In the genomic region with DNA sequence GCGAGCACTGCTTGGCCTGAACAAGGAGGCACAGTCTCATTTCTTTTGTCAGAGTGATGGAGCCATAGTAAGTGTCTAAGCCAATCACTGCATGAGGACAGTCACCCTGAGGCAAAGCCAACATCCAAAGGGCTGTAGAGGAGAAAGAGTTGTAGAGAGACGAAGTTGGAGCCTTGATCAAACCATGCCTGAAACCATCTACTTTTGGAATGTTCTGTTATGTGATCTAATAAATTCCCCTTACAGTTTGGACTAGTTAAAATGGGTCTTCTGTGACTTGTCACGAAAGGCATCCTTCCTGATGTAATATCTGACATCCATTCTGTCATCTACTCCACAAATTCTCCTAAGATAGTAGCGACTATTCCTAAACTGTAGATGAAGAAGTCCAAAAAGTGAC, we compare ENCODE assay signal across 24 cellular contexts.
DNase-seq lines count a peak whose midpoint lies in the region; ATAC-seq, FAIRE-seq and TF ChIP-seq lines count a peak whose summit lies in the region.
"Had no signal": no experiment of that assay in that cellular context is flagged by ENCODE, and none has a peak within 500 bp of the region (broad histone marks: within the 10 kb centered on the region; RNA-seq: fewer than 3 reads in every experiment).

No MANE protein-coding gene starts in this region.

- no peak for TF ChIP-seq RAD21 in K562 (CRISPR knock-in tag; conservative IDR thresholded peaks at IDR 0.05 in 1 of 2, IDR thresholded peaks at IDR 0.05 in 1 of 2)
- TF ChIP-seq RAD21 in H1 (IDR thresholded peaks at IDR 0.05 in 1 of 2, conservative IDR thresholded peaks at IDR 0.05 in 1 of 2; ENCODE audit: low read depth in 2 of 2, low read length in 2 of 2), result no peak

- no peaks in the 10 kb centered on the region for H3K4me1 ChIP-seq in HEK293 (ENCODE audit: control insufficient read depth, insufficient read depth, low read length)
- no peaks in the 10 kb centered on the region; a peak in 1 of 5 replicates for H3K4me1 ChIP-seq in K562 (replicated peaks in 1 of 2; ENCODE audit: control insufficient read depth in 2 of 2, insufficient read depth in 2 of 2, low read length in 2 of 2)
- H3K4me1 ChIP-seq in H1 (replicated peaks in 1 of 4; ENCODE audit: control insufficient read depth in 3 of 4, insufficient read depth in 4 of 4, low read length in 3 of 4), result no peaks in the 10 kb centered on the region
- no peaks in the 10 kb centered on the region for H3K4me1 ChIP-seq in pancreas
- H3K4me1 ChIP-seq: BE2C had no signal

- no peak for TF ChIP-seq POLR2A in K562 (conservative IDR thresholded peaks at IDR 0.05)
- TF ChIP-seq POLR2A in H1 (IDR thresholded peaks at IDR 0.05; ENCODE audit: control extremely low read depth in 1 of 2, low read depth in 2 of 2, low read length in 2 of 2), result no peak

- no TSS peak for BruUV-seq in K562 (replicated peaks; lab: Mats Ljungman, UMichigan)

- H4K20me1 ChIP-seq in K562 (replicated peaks; ENCODE audit: control insufficient read depth, insufficient read depth, low read length) (peaks cover 2% of the 10 kb centered on the region; the same call in 1 of the 2 replicates), H1 (replicated peaks in 1 of 2; ENCODE audit: control insufficient read depth in 1 of 2, insufficient read depth in 2 of 2, low read length in 2 of 2) (no peaks in the 10 kb centered on the region)
- H4K20me1 ChIP-seq: BLaER1 had no signal

- DNase-seq in K562 (ENCODE audit: extremely low read depth in 1 of 4, low spot score in 3 of 4), result no peak
- DNase-seq in H1 (ENCODE audit: low read depth in 1 of 2, low spot score in 2 of 2), result no peak
- no peak for DNase-seq in RCC 7860 (ENCODE audit: low spot score)
- DNase-seq in DMS79 (lab: John Stamatoyannopoulos, UW), result no peak
- DNase-seq in pancreas, result no peak
- DNase-seq: 8988T; ACHN; BE2C; C1 segment of cervical spinal cord; CD4-positive, alpha-beta memory T cell; CD4-positive, CD25-positive, alpha-beta regulatory T cell; CD8-positive, alpha-beta memory T cell; COR-L47; DMS 273 treated with DMSO at 0.1 percent for 48 hours; DMS153; DMS53; DMS79 treated with DMSO at 0.1 percent for 48 hours; GF-D8 had no signal

- FAIRE-seq in K562 (lab: Jason Lieb, UNC) (peak; percentile 32), H1 (lab: Jason Lieb, UNC) (no peak), RCC 7860 (lab: Jason Lieb, UNC) (no peak), pancreas (lab: Jason Lieb, UNC) (no peak)
- FAIRE-seq: A204.1, G401.6, GM12891, GM19239 had no signal

- H2AFZ ChIP-seq in K562 (ENCODE audit: low read depth, low read length), result no peak overlapping the region
- H2AFZ ChIP-seq in H1 (ENCODE audit: low read length), result no peak overlapping the region

- 1% methylated on average over 4 of the region's 4 CpGs for WGBS in K562 (ENCODE audit: insufficient coverage, low coverage, missing lambda C conversion rate)
- WGBS in H1 (ENCODE audit: extremely low coverage in 1 of 2, insufficient coverage in 1 of 2, insufficient read length in 1 of 2, insufficient replicate concordance in 2 of 2, low coverage in 1 of 2, low lambda C conversion rate in 2 of 2, missing lambda C conversion rate in 1 of 2), 2 experiments, result 87% methylated on average over 4 of the region's 4 CpGs; no CpG with 5 or more reads in 1 of the 2 experiments
- WGBS in pancreas, 2 donors, result 79 to 86% methylated on average over 4 of the region's 4 CpGs

- H4K8ac ChIP-seq in H1 (ENCODE audit: extremely low read depth, insufficient read depth, low read length), result no peak overlapping the region

- no peak overlapping the region for H2BK15ac ChIP-seq in H1 (ENCODE audit: low read length)

- H3K9ac ChIP-seq in K562 (ENCODE audit: insufficient read depth in 1 of 2, low read depth in 2 of 2, low read length in 2 of 2) (no peak overlapping the region), H1 (replicated peaks in 1 of 4; ENCODE audit: extremely low read depth in 1 of 4, low read depth in 3 of 4, low read length in 3 of 4) (no peak overlapping the region)
- H3K9ac ChIP-seq: BLaER1 had no signal

- H2BK20ac ChIP-seq in H1 (ENCODE audit: low read length), result no peak overlapping the region; the same call in 1 of the 2 replicates

- ATAC-seq in K562 (no peak), pancreas (no peak)

- H3K27me3 ChIP-seq in K562 (ENCODE audit: control insufficient read depth in 2 of 2, insufficient read depth in 2 of 2, low read length in 2 of 2) (peaks cover 20 to 62% of the 10 kb centered on the region in 2 experiments), H1 (replicated peaks in 1 of 4; ENCODE audit: control insufficient read depth in 3 of 4, extremely low read depth in 1 of 4, insufficient read depth in 3 of 4, low read length in 3 of 4) (no peaks in the 10 kb centered on the region), pancreas (peaks cover 0 to 8% (median 0%) of the 10 kb centered on the region in 4 donors)
- H3K27me3 ChIP-seq: BE2C, BLaER1 had no signal

- no peaks in the 10 kb centered on the region for H3K36me3 ChIP-seq in HEK293 (ENCODE audit: control insufficient read depth in 2 of 2, insufficient read depth in 1 of 2, low read length in 2 of 2)
- H3K36me3 ChIP-seq in K562 (ENCODE audit: control insufficient read depth, insufficient read depth, low read length), result no peaks in the 10 kb centered on the region
- H3K36me3 ChIP-seq in H1 (ENCODE audit: control insufficient read depth in 2 of 4, insufficient read depth in 4 of 4, low read length in 3 of 4), result no peaks in the 10 kb centered on the region
- H3K36me3 ChIP-seq in pancreas, result no peaks in the 10 kb centered on the region
- H3K36me3 ChIP-seq: BE2C, BLaER1 had no signal

- no peak overlapping the region for H2AK5ac ChIP-seq in H1 (ENCODE audit: low read depth, low read length)

- no peaks in the 10 kb centered on the region for H3K79me1 ChIP-seq in H1 (ENCODE audit: low read depth, low read length)

- H3K79me2 ChIP-seq in K562 (ENCODE audit: control insufficient read depth, insufficient read depth, low read length), result no peaks in the 10 kb centered on the region
- H3K79me2 ChIP-seq in H1 (ENCODE audit: control insufficient read depth in 1 of 2, insufficient read depth in 2 of 2, low read length in 2 of 2), result no peaks in the 10 kb centered on the region

- no peak overlapping the region for H4K5ac ChIP-seq in H1 (ENCODE audit: insufficient read length, low read depth, low read length)

- TF ChIP-seq CTCF in HEK293 (tag by site-specific recombination; IDR thresholded peaks at IDR 0.05) (no peak), K562 (IDR thresholded peaks at IDR 0.05 in 2 of 3, conservative IDR thresholded peaks at IDR 0.05 in 1 of 3; ENCODE audit: insufficient read depth in 2 of 3, low read depth in 1 of 3, low read length in 3 of 3) (no peak), H1 (IDR thresholded peaks at IDR 0.05; ENCODE audit: control extremely low read depth in 1 of 3, insufficient read depth in 1 of 3, low read depth in 1 of 3, low read length in 3 of 3) (no peak), pancreas (IDR thresholded peaks at IDR 0.05) (no peak)

- H3K27ac ChIP-seq in HEK293 (ENCODE audit: extremely low read depth, low read depth, low read length) (no peak overlapping the region), K562 (ENCODE audit: extremely low read depth, low read depth, low read length) (no peak overlapping the region), H1 (ENCODE audit: low read depth, low read length) (no peak overlapping the region), pancreas (no peak overlapping the region)
- H3K27ac ChIP-seq: BLaER1 had no signal

- intact Hi-C loops in K562 (cut with micrococcal nuclease), result no loop called here
- intact Hi-C loops in pancreas (cut with DNase I), result no loop called here

- H3K18ac ChIP-seq in H1 (ENCODE audit: extremely low read depth, low read length), result no peak overlapping the region

- CTCF ChIA-PET in HEK293 (lab: Yijun Ruan, JAX), result no interaction called here
- CTCF ChIA-PET in K562 (lab: Yijun Ruan, JAX; ENCODE audit: low intra/inter-chr PET ratio), result no interaction called here
- CTCF ChIA-PET in H1 (lab: Charles Lee; ENCODE audit: partially characterized antibody), result interaction anchor here (1.7 to 34.9 kb wide), 5 partner anchors 11 to 207 kb away, joined by 4 to 765 read pairs (median 12); partner anchors contain the start of gene WNT7A

- no peak overlapping the region for H2BK12ac ChIP-seq in H1 (ENCODE audit: low read depth, low read length)

- no peaks in the 10 kb centered on the region for H3K23me2 ChIP-seq in H1 (ENCODE audit: low read depth, low read length)

- H2BK5ac ChIP-seq in H1 (ENCODE audit: low read depth, low read length), result no peak overlapping the region

- H3K9me1 ChIP-seq in K562 (ENCODE audit: control insufficient read depth, insufficient read depth, low read length), result no peaks in the 10 kb centered on the region

- H3K23ac ChIP-seq in H1 (ENCODE audit: insufficient read length), result no peak overlapping the region

- no peak overlapping the region for H3K56ac ChIP-seq in H1 (replicated peaks; ENCODE audit: insufficient read length, low read depth, low read length)

- no peak for TF ChIP-seq EP300 in K562 (IDR thresholded peaks at IDR 0.05; ENCODE audit: low read length)
- no peak for TF ChIP-seq EP300 in H1 (IDR thresholded peaks at IDR 0.05; ENCODE audit: borderline replicate concordance in 1 of 2, low read depth in 2 of 2, low read length in 2 of 2)

- no peak overlapping the region for H3K4ac ChIP-seq in H1 (replicated peaks; ENCODE audit: insufficient read length, low read depth, low read length)

- H4K91ac ChIP-seq in H1 (replicated peaks; ENCODE audit: insufficient read length, low read length), result no peak overlapping the region

- H3K14ac ChIP-seq in H1 (ENCODE audit: insufficient read length), result no peak overlapping the region

- H3K4me2 ChIP-seq in K562 (ENCODE audit: insufficient read depth, low read length) (no peak overlapping the region), H1 (ENCODE audit: insufficient read depth in 1 of 2, low read depth in 2 of 2, low read length in 2 of 2) (no peak overlapping the region)
- H3K4me2 ChIP-seq: BLaER1 had no signal

- in situ Hi-C loops in K562 (cut with MboI), result no loop called here

- H3K4me3 ChIP-seq in HEK293 (ENCODE audit: low read depth, low read length) (no peak overlapping the region), K562 (no peak overlapping the region), H1 (ENCODE audit: extremely low read depth in 1 of 4, insufficient read depth in 2 of 4, low read depth in 3 of 4, low read length in 4 of 4) (no peak overlapping the region), pancreas (no peak overlapping the region)
- H3K4me3 ChIP-seq: BLaER1 had no signal

- POLR2A ChIA-PET in HEK293 (lab: Yijun Ruan, JAX), result no interaction called here
- POLR2A ChIA-PET in K562 (lab: Yijun Ruan, JAX), result no interaction called here
- POLR2A ChIA-PET in H1 (lab: Charles Lee; ENCODE audit: partially characterized antibody), result no interaction called here

- no peak overlapping the region for H2BK120ac ChIP-seq in H1 (replicated peaks; ENCODE audit: low read depth, low read length)

- H3K9me3 ChIP-seq in HEK293 (ENCODE audit: control insufficient read depth, insufficient read depth, low read depth, low read length), result no peaks in the 10 kb centered on the region
- H3K9me3 ChIP-seq in K562 (replicated peaks; ENCODE audit: control insufficient read depth, insufficient read depth, low read depth, low read length), result no peaks in the 10 kb centered on the region
- no peaks in the 10 kb centered on the region for H3K9me3 ChIP-seq in H1 (ENCODE audit: insufficient read depth in 2 of 2, low read depth in 1 of 2, low read length in 1 of 2)
- no peaks in the 10 kb centered on the region for H3K9me3 ChIP-seq in pancreas
- H3K9me3 ChIP-seq: BE2C, BLaER1 had no signal

TF ChIP-seq in H1, 55 proteins besides CTCF, POLR2A, EP300 and RAD21 (continues in another document):
- no peak for TF ChIP-seq RXRA (IDR thresholded peaks at IDR 0.05; ENCODE audit: insufficient read depth, low read depth, low read length)
